8 cellular contexts compared by ENCODE assay signal in the genomic region with DNA sequence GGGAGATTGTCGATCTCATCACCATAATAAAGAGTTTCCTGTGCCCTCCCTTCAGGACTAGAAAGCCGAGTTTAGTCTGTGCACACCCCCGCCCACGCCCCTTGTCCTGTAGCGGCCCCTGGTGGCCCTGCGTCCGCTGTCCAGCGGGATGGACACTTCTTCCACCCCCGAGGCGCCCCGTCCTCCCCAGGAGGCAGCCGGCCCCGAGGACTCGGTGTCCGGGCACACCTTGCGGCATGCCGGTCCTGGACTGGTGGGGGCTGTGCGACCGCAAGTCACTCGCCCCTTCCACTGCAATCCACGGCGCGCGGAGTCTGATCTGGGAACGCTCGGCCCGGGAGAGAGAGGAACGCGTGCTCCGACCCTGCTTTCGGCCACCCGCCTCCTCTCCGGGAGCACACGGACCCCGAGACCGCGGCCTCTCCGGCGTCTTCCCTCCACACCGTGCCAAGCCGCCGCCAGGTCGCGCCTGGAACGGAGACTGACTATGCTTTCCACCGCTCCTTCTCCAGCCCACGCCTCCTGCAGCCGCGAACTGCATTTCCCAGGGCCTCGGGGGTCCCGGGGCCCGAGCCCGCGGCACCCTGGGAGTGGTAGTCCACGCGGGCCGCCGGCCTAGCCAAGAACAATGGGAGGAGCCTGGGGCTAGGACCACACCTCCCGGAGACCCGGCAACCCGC. TPM values are rescaled to one million over a fixed set of nuclear protein-coding genes. Genes with fewer than 3 reads are reported as not detected.
A peak's percentile ranks its signal among the peaks of the same experiment; 100 is the strongest.
DNase-seq lines count a peak whose midpoint lies in the region; ATAC-seq and TF ChIP-seq lines count a peak whose summit lies in the region.

No MANE protein-coding gene starts in this region.

- H3K4me2 ChIP-seq in OCI-LY3 (ENCODE audit: low read length) = peak overlapping the region; percentile 83

- peak overlapping the region; percentile 63 for H2AFZ ChIP-seq in OCI-LY3 (ENCODE audit: low read depth, low read length)

- H3K4me3 ChIP-seq in OCI-LY3 (ENCODE audit: low read length) = peak overlapping the region; percentile 80
- H3K4me3 ChIP-seq in epithelial cell of proximal tubule (ENCODE audit: low read depth, low read length) = peak overlapping the region; percentile 78
- H3K4me3 ChIP-seq in mucosa of stomach (ENCODE audit: low read length) = peak overlapping the region; percentile 44

- H3K9me3 ChIP-seq in OCI-LY3 (ENCODE audit: insufficient read depth, low read length) = no peaks in the 10 kb centered on the region
- H3K9me3 ChIP-seq in mucosa of stomach (ENCODE audit: control insufficient read depth, low read length) = no peaks in the 10 kb centered on the region

- H3K27me3 ChIP-seq in OCI-LY3 (ENCODE audit: low read depth, low read length) = no peaks in the 10 kb centered on the region
- H3K27me3 ChIP-seq in mucosa of stomach (ENCODE audit: control insufficient read depth, insufficient read depth, low read length) = no peaks in the 10 kb centered on the region

- DNase-seq in COLO829 (ENCODE audit: low spot score) = peak; percentile 99
- peak in 75 of 76 experiments; percentile 52 to 98 (median 96) for DNase-seq in HUDEP-2 (lab: John Stamatoyannopoulos, UW; ENCODE audit: unreplicated experiment in 76 of 76)
- peak; percentile 71 for DNase-seq in activated T-cell treated with anti-CD3 and anti-CD28 coated beads for 48 hours (ENCODE audit: low read depth)
- DNase-seq in epithelial cell of proximal tubule (ENCODE audit: low read depth) = peak; percentile 47
- DNase-seq in stimulated activated CD8-positive, alpha-beta memory T cell treated with anti-CD3 and anti-CD28 coated beads, Interleukin-4, amount 100 ng/mL, for 48 hours = peak; percentile 96

- peaks cover 14% of the 10 kb centered on the region for H4K20me1 ChIP-seq in OCI-LY3 (ENCODE audit: insufficient read depth, low read length)

- H3K27ac ChIP-seq in OCI-LY3 (ENCODE audit: low read length) = peak overlapping the region; percentile 69

- H3K36me3 ChIP-seq in OCI-LY3 (replicated peaks; ENCODE audit: low read depth, low read length) (peaks cover 12% of the 10 kb centered on the region), mucosa of stomach (ENCODE audit: control insufficient read depth, insufficient read depth, low read length) (no peaks in the 10 kb centered on the region)

- peak; percentile 36 for ATAC-seq in GM21367 (IDR thresholded peaks at IDR 0.05; ENCODE audit: unreplicated experiment)

- H3K9ac ChIP-seq in OCI-LY3 (ENCODE audit: low read length) = peak overlapping the region; percentile 67
- peak overlapping the region; percentile 76 for H3K9ac ChIP-seq in mucosa of stomach (ENCODE audit: low read length)

- TF ChIP-seq CTCF in OCI-LY3 (IDR thresholded peaks at IDR 0.05; ENCODE audit: low read depth, low read length) (peak; percentile 99), epithelial cell of proximal tubule (conservative IDR thresholded peaks at IDR 0.05; ENCODE audit: low read depth, low read length) (peak; percentile 87)

- H3K4me1 ChIP-seq in OCI-LY3 (ENCODE audit: low read length) (peaks cover 53% of the 10 kb centered on the region), mucosa of stomach (ENCODE audit: control insufficient read depth, insufficient read depth, low read length) (peaks cover 22% of the 10 kb centered on the region)

- peaks cover 39% of the 10 kb centered on the region for H3K79me2 ChIP-seq in OCI-LY3 (ENCODE audit: low read length)

RNA-seq across cellular contexts. Expression of a gene that starts 0.7 kb away (rescaled TPM):
- 7.4 and 20.2 TPM in 2 replicates for total RNA-seq in epithelial cell of proximal tubule

RNA-seq across cellular contexts. Expression of a gene that starts 12.8 kb away (rescaled TPM):
- total RNA-seq in epithelial cell of proximal tubule = not detected in 2 replicates

RNA-seq across cellular contexts. Expression of a gene that starts 25.1 kb away (rescaled TPM):
- 7.9 and 15.3 TPM in 2 replicates for total RNA-seq in epithelial cell of proximal tubule

RNA-seq across cellular contexts. Expression of a gene that starts 28.1 kb away (rescaled TPM):
- total RNA-seq in epithelial cell of proximal tubule = 5.9 and 6.5 TPM in 2 replicates

RNA-seq across cellular contexts. Expression of a gene that starts 28.3 kb away (rescaled TPM):
- 49.6 and 63.7 TPM in 2 replicates for total RNA-seq in epithelial cell of proximal tubule

Comparison
In these comparisons a context has a peak if more than half of its experiments do, and no peak if none do; other contexts are left out.
1. Peak in every context shown above with its lines: DNase-seq, ATAC-seq, H3K4me3 ChIP-seq and H3K27ac ChIP-seq.
2. DNase-seq: peak in every context shown above with its lines; median percentile 99 in COLO829; 96 in HUDEP-2; 96 in stimulated activated CD8-positive, alpha-beta memory T cell treated with anti-CD3 and anti-CD28 coated beads, Interleukin-4, amount 100 ng/mL, for 48 hours; 71 in activated T-cell treated with anti-CD3 and anti-CD28 coated beads for 48 hours; 47 in epithelial cell of proximal tubule.